8 cellular contexts compared by ENCODE assay signal in genomic region chr22:37843746-37844089, GRCh38. TPM values are rescaled to one million over a fixed set of nuclear protein-coding genes. Genes with fewer than 3 reads are reported as not detected.
DNase-seq lines count a peak whose midpoint lies in the region; ATAC-seq and TF ChIP-seq lines count a peak whose summit lies in the region.

No MANE protein-coding gene starts in this region.

- H3K4me2 ChIP-seq in DOHH2 (ENCODE audit: low read length) = peak overlapping the region; percentile 82

- H3K9me3 ChIP-seq in DOHH2 (ENCODE audit: control insufficient read depth, insufficient read depth, low read length) (peaks cover 7% of the 10 kb centered on the region; the same call in 1 of the 2 replicates), HUES48 (ENCODE audit: control insufficient read depth, insufficient read depth, low read length) (no peaks in the 10 kb centered on the region), ovary (no peaks in the 10 kb centered on the region)

- H3K27me3 ChIP-seq in DOHH2 (ENCODE audit: control insufficient read depth, low read length) (no peaks in the 10 kb centered on the region), HUES48 (ENCODE audit: control insufficient read depth, insufficient read depth, low read length) (no peaks in the 10 kb centered on the region), ovary (no peaks in the 10 kb centered on the region)

- H3K27ac ChIP-seq in DOHH2 (ENCODE audit: low read depth, low read length) (peak overlapping the region; percentile 66), HUES48 (ENCODE audit: low read depth, low read length) (peak overlapping the region; percentile 73), ovary (peak overlapping the region; percentile 25 to 87)

- TF ChIP-seq CTCF in DOHH2 (IDR thresholded peaks at IDR 0.05; ENCODE audit: low read depth, low read length, poor library complexity, severe bottlenecking) (no peak), fibroblast of the aortic adventitia (IDR thresholded peaks at IDR 0.05; ENCODE audit: insufficient read depth, low read length) (no peak), ovary (IDR thresholded peaks at IDR 0.05) (no peak)

- H3K79me2 ChIP-seq in DOHH2 (ENCODE audit: control insufficient read depth, low read length) = peaks cover 49% of the 10 kb centered on the region

- TF ChIP-seq POLR2A in ovary (IDR thresholded peaks at IDR 0.05) = no peak

- no peak for TF ChIP-seq EP300 in ovary (IDR thresholded peaks at IDR 0.05)

- intact Hi-C loops in ovary (cut with DNase I) = loop anchor here in 1 of 4 donors (10.0 kb wide), 1 partner anchor 361 kb away; the partner anchor contains the start of gene MAFF

- ATAC-seq in GM21447 (IDR thresholded peaks at IDR 0.05; ENCODE audit: unreplicated experiment) = peak; percentile 38

- H3K36me3 ChIP-seq in DOHH2 (ENCODE audit: control insufficient read depth, low read length) (peaks cover 25% of the 10 kb centered on the region), HUES48 (ENCODE audit: control insufficient read depth, insufficient read depth, low read length) (peaks cover 5% of the 10 kb centered on the region), ovary (no peaks in the 10 kb centered on the region)

- H4K20me1 ChIP-seq in DOHH2 (ENCODE audit: control insufficient read depth, insufficient read depth, low read depth, low read length) = no peaks in the 10 kb centered on the region

- peaks cover 27% of the 10 kb centered on the region for H3F3A ChIP-seq in DOHH2 (ENCODE audit: control insufficient read depth, insufficient read depth)

- no peak overlapping the region; the same call in 1 of the 2 replicates for H3K9ac ChIP-seq in HUES48 (ENCODE audit: low read depth, low read length)

- H3K4me1 ChIP-seq in DOHH2 (ENCODE audit: control insufficient read depth, low read length) (peaks cover 30% of the 10 kb centered on the region), HUES48 (ENCODE audit: control insufficient read depth, insufficient read depth, low read length) (no peaks in the 10 kb centered on the region), ovary (ENCODE audit: insufficient read depth) (peaks cover 6% of the 10 kb centered on the region)

- H3K4me3 ChIP-seq in DOHH2 (ENCODE audit: low read length) = peak overlapping the region; percentile 96
- H3K4me3 ChIP-seq in HUES48 (ENCODE audit: low read depth, low read length) = peak overlapping the region; percentile 70
- peak overlapping the region; percentile 79 for H3K4me3 ChIP-seq in fibroblast of the aortic adventitia (ENCODE audit: low read depth, low read length)
- H3K4me3 ChIP-seq in ovary = peak overlapping the region; percentile 80

- WGBS in ovary, 3 donors = 0 to 1% (median 0%) methylated on average over 27 to 46 of the region's 46 CpGs

- H3K9me2 ChIP-seq in DOHH2 (replicated peaks; ENCODE audit: control insufficient read depth, low read length) = no peaks in the 10 kb centered on the region

- peak; percentile 79 for DNase-seq in activated CD8-positive, alpha-beta memory T cell treated with anti-CD3 and anti-CD28 coated beads, Interleukin-2, amount 50 U/mL, for 48 hours
- DNase-seq in fibroblast of the aortic adventitia (ENCODE audit: low read depth) (no peak), ovary (peak; percentile 53 to 77 (median 67)), NCI-H774 (lab: John Stamatoyannopoulos, UW) (no peak), hepatic stellate cell (ENCODE audit: low spot score) (no peak)

RNA-seq across cellular contexts. Expression of gene ANKRD54, which starts 0.4 kb away (rescaled TPM):
- total RNA-seq in fibroblast of the aortic adventitia (ENCODE audit: low replicate concordance) (19.0 and 38.6 TPM in 2 replicates), ovary (10 to 100 TPM; 28.5 to 48.6 (median 36.2) TPM)
- polyA plus RNA-seq in ovary = 10 to 100 TPM; 14.4 to 24.4 TPM

RNA-seq across cellular contexts. Expression of gene EIF3L, which starts 5.5 kb away (rescaled TPM):
- 181 and 457 TPM in 2 replicates for total RNA-seq in fibroblast of the aortic adventitia (ENCODE audit: low replicate concordance)
- total RNA-seq in ovary = 1,000 to 10,000 TPM in 2 of 7 donors, 100 to 1,000 TPM in 5; 534 to 1,344 (median 896) TPM
- 1,000 to 10,000 TPM in 1 of 2 donors, 100 to 1,000 TPM in 1; 725 to 1,289 TPM for polyA plus RNA-seq in ovary

RNA-seq across cellular contexts. Expression of gene GALR3, which starts 20.5 kb away (rescaled TPM):
- not detected in 2 replicates for total RNA-seq in fibroblast of the aortic adventitia (ENCODE audit: low replicate concordance)
- total RNA-seq in ovary = not detected
- not detected for polyA plus RNA-seq in ovary

RNA-seq across cellular contexts. Expression of gene GCAT, which starts 36.0 kb away (rescaled TPM):
- total RNA-seq in fibroblast of the aortic adventitia (ENCODE audit: low replicate concordance) = 13.1 and 16.2 TPM in 2 replicates
- total RNA-seq in ovary = 10 to 100 TPM in 3 of 7 donors, 1 to 10 TPM in 4; 2.3 to 17.7 (median 9.9) TPM
- polyA plus RNA-seq in ovary = 10 to 100 TPM in 1 of 2 donors, 1 to 10 TPM in 1; 2.6 to 10.6 TPM

Comparison
In these comparisons a context has a peak if more than half of its experiments do, and no peak if none do; other contexts are left out.
1. DNase-seq: peak in activated CD8-positive, alpha-beta memory T cell treated with anti-CD3 and anti-CD28 coated beads, Interleukin-2, amount 50 U/mL, for 48 hours (single experiment) and ovary (5 of 5); none in fibroblast of the aortic adventitia (single experiment), NCI-H774 (single experiment) and hepatic stellate cell (single experiment).
2. Peak in every context shown above with its lines, with median percentiles within 50 percentile points of each other: H3K27ac ChIP-seq and H3K4me3 ChIP-seq.